10 cellular contexts compared by ENCODE assay signal in genomic region chr5:124402144-124402581, GRCh38.
A peak's percentile ranks its signal among the peaks of the same experiment; 100 is the strongest.
DNase-seq lines count a peak whose midpoint lies in the region; ATAC-seq and TF ChIP-seq lines count a peak whose summit lies in the region.
"Had no signal": no experiment of that assay in that cellular context is flagged by ENCODE, and none has a peak within 500 bp of the region (broad histone marks: within the 10 kb centered on the region; RNA-seq: fewer than 3 reads in every experiment).

No MANE protein-coding gene starts in this region.

- no peaks in the 10 kb centered on the region for H3K79me2 ChIP-seq in GM23338 (replicated peaks; ENCODE audit: insufficient read depth)

- no peak for TF ChIP-seq CTCF in GM23338 (conservative IDR thresholded peaks at IDR 0.05; ENCODE audit: low read depth in 2 of 2)
- no peak for TF ChIP-seq CTCF in fibroblast of villous mesenchyme (IDR thresholded peaks at IDR 0.05; ENCODE audit: insufficient read depth, low read depth, low read length)

- H3K27me3 ChIP-seq in GM23338 (ENCODE audit: insufficient read depth): no peaks in the 10 kb centered on the region

- H3K36me3 ChIP-seq in GM23338 (ENCODE audit: insufficient read depth): no peaks in the 10 kb centered on the region

- H3K4me1 Mint-ChIP-seq in GM23338: peaks cover 8% of the 10 kb centered on the region; the same call in 2 of the 3 replicates

- peak overlapping the region; percentile 89; the same call in 1 of the 2 replicates for H2AFZ ChIP-seq in GM23338

- H3K4me3 ChIP-seq in GM23338 (no peak overlapping the region), fibroblast of villous mesenchyme (ENCODE audit: low read depth, low read length) (no peak overlapping the region)

- H3K27ac ChIP-seq in GM23338 (ENCODE audit: low read depth): no peak overlapping the region

- H3K9me3 Mint-ChIP-seq in GM23338: no peaks in the 10 kb centered on the region; the same call in 2 of the 3 replicates

- no peaks in the 10 kb centered on the region; the same call in 2 of the 3 replicates for H3K36me3 Mint-ChIP-seq in GM23338 (ENCODE audit: low read depth)

- no peaks in the 10 kb centered on the region for H3F3A ChIP-seq in GM23338 (replicated peaks; ENCODE audit: low read depth)

- no peaks in the 10 kb centered on the region for H4K20me1 ChIP-seq in GM23338 (replicated peaks; ENCODE audit: insufficient read depth)

- H3K4me3 Mint-ChIP-seq in GM23338: no peak overlapping the region

- H3K9me2 ChIP-seq in GM23338 (ENCODE audit: insufficient read depth): peaks cover 8% of the 10 kb centered on the region

- no peak for ATAC-seq in GM23338
- no peak for ATAC-seq in HG03439 (IDR thresholded peaks at IDR 0.05; ENCODE audit: unreplicated experiment)
- no peak for ATAC-seq in GM19452 (IDR thresholded peaks at IDR 0.05; ENCODE audit: unreplicated experiment)

- no peaks in the 10 kb centered on the region for H3K4me1 ChIP-seq in GM23338 (ENCODE audit: insufficient read depth)

- H3K27me3 Mint-ChIP-seq in GM23338 (ENCODE audit: insufficient read depth, low read depth, poor library complexity): no peaks in the 10 kb centered on the region

- no peak for DNase-seq in GM23338 (ENCODE audit: low spot score)
- DNase-seq in SW480 (ENCODE audit: low spot score): peak; percentile 22
- DNase-seq in fibroblast of villous mesenchyme (ENCODE audit: low read depth): peak; percentile 41
- peak; percentile 100 for DNase-seq in renal cortical epithelial cell (ENCODE audit: low read depth)
- no peak for DNase-seq in NCI-H510A (lab: John Stamatoyannopoulos, UW)
- DNase-seq in cerebellum (ENCODE audit: low spot score): no peak
- DNase-seq: activated gamma-delta T cell, NCI-H1930 had no signal

- no peak overlapping the region for H3K4me2 ChIP-seq in GM23338

- H3K27ac Mint-ChIP-seq in GM23338: no peak overlapping the region

TF ChIP-seq in GM23338, 12 proteins besides CTCF, POLR2A, EP300 and RAD21:
- TF ChIP-seq, protein P1, sequence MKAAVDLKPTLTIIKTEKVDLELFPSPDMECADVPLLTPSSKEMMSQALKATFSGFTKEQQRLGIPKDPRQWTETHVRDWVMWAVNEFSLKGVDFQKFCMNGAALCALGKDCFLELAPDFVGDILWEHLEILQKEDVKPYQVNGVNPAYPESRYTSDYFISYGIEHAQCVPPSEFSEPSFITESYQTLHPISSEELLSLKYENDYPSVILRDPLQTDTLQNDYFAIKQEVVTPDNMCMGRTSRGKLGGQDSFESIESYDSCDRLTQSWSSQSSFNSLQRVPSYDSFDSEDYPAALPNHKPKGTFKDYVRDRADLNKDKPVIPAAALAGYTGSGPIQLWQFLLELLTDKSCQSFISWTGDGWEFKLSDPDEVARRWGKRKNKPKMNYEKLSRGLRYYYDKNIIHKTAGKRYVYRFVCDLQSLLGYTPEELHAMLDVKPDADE (IDR thresholded peaks at IDR 0.05): no peak
- TF ChIP-seq, protein P2, sequence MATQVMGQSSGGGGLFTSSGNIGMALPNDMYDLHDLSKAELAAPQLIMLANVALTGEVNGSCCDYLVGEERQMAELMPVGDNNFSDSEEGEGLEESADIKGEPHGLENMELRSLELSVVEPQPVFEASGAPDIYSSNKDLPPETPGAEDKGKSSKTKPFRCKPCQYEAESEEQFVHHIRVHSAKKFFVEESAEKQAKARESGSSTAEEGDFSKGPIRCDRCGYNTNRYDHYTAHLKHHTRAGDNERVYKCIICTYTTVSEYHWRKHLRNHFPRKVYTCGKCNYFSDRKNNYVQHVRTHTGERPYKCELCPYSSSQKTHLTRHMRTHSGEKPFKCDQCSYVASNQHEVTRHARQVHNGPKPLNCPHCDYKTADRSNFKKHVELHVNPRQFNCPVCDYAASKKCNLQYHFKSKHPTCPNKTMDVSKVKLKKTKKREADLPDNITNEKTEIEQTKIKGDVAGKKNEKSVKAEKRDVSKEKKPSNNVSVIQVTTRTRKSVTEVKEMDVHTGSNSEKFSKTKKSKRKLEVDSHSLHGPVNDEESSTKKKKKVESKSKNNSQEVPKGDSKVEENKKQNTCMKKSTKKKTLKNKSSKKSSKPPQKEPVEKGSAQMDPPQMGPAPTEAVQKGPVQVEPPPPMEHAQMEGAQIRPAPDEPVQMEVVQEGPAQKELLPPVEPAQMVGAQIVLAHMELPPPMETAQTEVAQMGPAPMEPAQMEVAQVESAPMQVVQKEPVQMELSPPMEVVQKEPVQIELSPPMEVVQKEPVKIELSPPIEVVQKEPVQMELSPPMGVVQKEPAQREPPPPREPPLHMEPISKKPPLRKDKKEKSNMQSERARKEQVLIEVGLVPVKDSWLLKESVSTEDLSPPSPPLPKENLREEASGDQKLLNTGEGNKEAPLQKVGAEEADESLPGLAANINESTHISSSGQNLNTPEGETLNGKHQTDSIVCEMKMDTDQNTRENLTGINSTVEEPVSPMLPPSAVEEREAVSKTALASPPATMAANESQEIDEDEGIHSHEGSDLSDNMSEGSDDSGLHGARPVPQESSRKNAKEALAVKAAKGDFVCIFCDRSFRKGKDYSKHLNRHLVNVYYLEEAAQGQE (IDR thresholded peaks at IDR 0.05; ENCODE audit: unreplicated experiment): no peak
- TF ChIP-seq STAT1 (IDR thresholded peaks at IDR 0.05; ENCODE audit: unreplicated experiment) (no peak), JUNB (IDR thresholded peaks at IDR 0.05; ENCODE audit: unreplicated experiment) (no peak), POLR2AphosphoS5 (IDR thresholded peaks at IDR 0.05; ENCODE audit: low read depth) (no peak), EZH2phosphoT487 (IDR thresholded peaks at IDR 0.05; ENCODE audit: unreplicated experiment) (no peak)
TF ChIP-seq in GM23338: peak in this region for 0.

Comparison
In these comparisons a context has a peak if more than half of its experiments do, and no peak if none do; other contexts are left out.
1. DNase-seq: peak in SW480 (single experiment), fibroblast of villous mesenchyme (single experiment) and renal cortical epithelial cell (single experiment); none in GM23338 (single experiment), NCI-H510A (single experiment) and cerebellum (single experiment).